Comparison of ENCODE assay signal across 16 cellular contexts in genomic region chr1:1852619-1853414, GRCh38. TPM values are rescaled to one million over a fixed set of nuclear protein-coding genes. Genes with fewer than 3 reads are reported as not detected.
DNase-seq lines count a peak whose midpoint lies in the region; ATAC-seq and TF ChIP-seq lines count a peak whose summit lies in the region.
"Had no signal": no experiment of that assay in that cellular context is flagged by ENCODE, and none has a peak within 500 bp of the region (broad histone marks: within the 10 kb centered on the region; RNA-seq: fewer than 3 reads in every experiment).

No MANE protein-coding gene starts in this region.

- H3K9me3 Mint-ChIP-seq in T-helper 2 cell treated with Interferon-gamma antibody and Interleukin-4, amounts not matched to agents 5 μg/mL and 100 μg/mL, for 36 hours = no peaks in the 10 kb centered on the region
- H3K9me3 Mint-ChIP-seq in activated B cell treated with CpG ODN at 0.5 μM for 24 hours (no peaks in the 10 kb centered on the region), immature natural killer cell (no peaks in the 10 kb centered on the region)
- no peaks in the 10 kb centered on the region for H3K9me3 Mint-ChIP-seq in stimulated activated effector memory CD8-positive, alpha-beta T cell treated with anti-CD3 and anti-CD28 coated beads, Interleukin-12 subunit alpha, Interleukin-12 subunit beta, amount 100 ng/mL, for 72 hours
- H3K9me3 Mint-ChIP-seq: stimulated activated naive CD8-positive, alpha-beta T cell treated with anti-CD3 and anti-CD28 coated beads, Interleukin-15, amount 100 ng/mL, for 72 hours had no signal

- POLR2A ChIA-PET in activated B cell treated with CpG ODN at 0.5 μM for 24 hours (lab: Charles Lee) = no interaction called here

- peaks cover 14% of the 10 kb centered on the region for H3K36me3 Mint-ChIP-seq in T-helper 2 cell treated with Interferon-gamma antibody and Interleukin-4, amounts not matched to agents 5 μg/mL and 100 μg/mL, for 36 hours (ENCODE audit: low read depth)
- H3K36me3 Mint-ChIP-seq in activated B cell treated with CpG ODN at 0.5 μM for 24 hours (ENCODE audit: low read depth) (peaks cover 29% of the 10 kb centered on the region), immature natural killer cell (no peaks in the 10 kb centered on the region)
- H3K36me3 Mint-ChIP-seq in stimulated activated effector memory CD8-positive, alpha-beta T cell treated with anti-CD3 and anti-CD28 coated beads, Interleukin-12 subunit alpha, Interleukin-12 subunit beta, amount 100 ng/mL, for 72 hours = peaks cover 72% of the 10 kb centered on the region

- no peak for ATAC-seq in activated B cell treated with CpG ODN at 0.5 μM for 24 hours (ENCODE audit: low read depth)
- no peak for ATAC-seq in stimulated activated effector memory CD8-positive, alpha-beta T cell treated with anti-CD3 and anti-CD28 coated beads, Interleukin-12 subunit alpha, Interleukin-12 subunit beta, amount 100 ng/mL, for 72 hours
- ATAC-seq in GM21825 (IDR thresholded peaks at IDR 0.05; ENCODE audit: unreplicated experiment) = no peak
- ATAC-seq: stimulated activated naive CD8-positive, alpha-beta T cell treated with anti-CD3 and anti-CD28 coated beads, Interleukin-15, amount 100 ng/mL, for 72 hours had no signal

- peaks cover 18% of the 10 kb centered on the region for H3K4me1 Mint-ChIP-seq in T-helper 2 cell treated with Interferon-gamma antibody and Interleukin-4, amounts not matched to agents 5 μg/mL and 100 μg/mL, for 36 hours (ENCODE audit: low read depth)
- H3K4me1 Mint-ChIP-seq in activated B cell treated with CpG ODN at 0.5 μM for 24 hours (peaks cover 70% of the 10 kb centered on the region), immature natural killer cell (peaks cover 71 to 82% of the 10 kb centered on the region in 2 donors)
- peaks cover 67% of the 10 kb centered on the region for H3K4me1 Mint-ChIP-seq in stimulated activated effector memory CD8-positive, alpha-beta T cell treated with anti-CD3 and anti-CD28 coated beads, Interleukin-12 subunit alpha, Interleukin-12 subunit beta, amount 100 ng/mL, for 72 hours

- no peak for TF ChIP-seq CTCF in activated B cell treated with CpG ODN at 0.5 μM for 24 hours (IDR thresholded peaks at IDR 0.05)
- no peak for TF ChIP-seq CTCF in coronary artery (IDR thresholded peaks at IDR 0.05)

- intact Hi-C loops in activated B cell treated with CpG ODN at 0.5 μM for 24 hours (cut with micrococcal nuclease) = no loop called here

- no peak for DNase-seq in T-helper 2 cell treated with Interferon-gamma antibody and Interleukin-4, amounts not matched to agents 5 μg/mL and 100 μg/mL, for 36 hours (ENCODE audit: low spot score)
- DNase-seq in T-helper 2 cell = no peak
- no peak for DNase-seq in activated B cell treated with CpG ODN at 0.5 μM for 24 hours
- no peak for DNase-seq in immature natural killer cell
- DNase-seq in stimulated activated effector memory CD8-positive, alpha-beta T cell treated with anti-CD3 and anti-CD28 coated beads, Interleukin-12 subunit alpha, Interleukin-12 subunit beta, amount 100 ng/mL, for 72 hours (ENCODE audit: low spot score in 2 of 2) = no peak
- no peak for DNase-seq in SK-N-DZ (ENCODE audit: low spot score)
- DNase-seq in coronary artery (ENCODE audit: low spot score) = no peak
- DNase-seq: 8988T; activated CD4-positive, CD25-positive, alpha-beta regulatory T cell treated with anti-CD3 and anti-CD28 coated beads, Interleukin-2, amount 50 U/mL, for 72 hours; activated effector memory CD4-positive, alpha-beta T cell treated with anti-CD3 and anti-CD28 coated beads, Interleukin-2, amount 50 U/mL, for 16 hours; GDM1; GM23248; NCI-H1694 treated with DMSO at 0.1 percent for 48 hours; NCI-H82; stimulated activated naive CD8-positive, alpha-beta T cell treated with anti-CD3 and anti-CD28 coated beads, Interleukin-15, amount 100 ng/mL, for 72 hours had no signal

- CTCF ChIA-PET in activated B cell treated with CpG ODN at 0.5 μM for 24 hours (lab: Charles Lee) = no interaction called here

- H3K27me3 Mint-ChIP-seq in T-helper 2 cell treated with Interferon-gamma antibody and Interleukin-4, amounts not matched to agents 5 μg/mL and 100 μg/mL, for 36 hours (ENCODE audit: low read depth) = no peaks in the 10 kb centered on the region
- H3K27me3 Mint-ChIP-seq in activated B cell treated with CpG ODN at 0.5 μM for 24 hours (no peaks in the 10 kb centered on the region), immature natural killer cell (ENCODE audit: low read depth in 3 of 3) (peaks cover 0 to 2% (median 1%) of the 10 kb centered on the region in 3 donors)
- H3K27me3 Mint-ChIP-seq: stimulated activated naive CD8-positive, alpha-beta T cell treated with anti-CD3 and anti-CD28 coated beads, Interleukin-15, amount 100 ng/mL, for 72 hours had no signal

- H3K4me3 Mint-ChIP-seq in T-helper 2 cell treated with Interferon-gamma antibody and Interleukin-4, amounts not matched to agents 5 μg/mL and 100 μg/mL, for 36 hours = no peak overlapping the region
- H3K4me3 Mint-ChIP-seq in activated B cell treated with CpG ODN at 0.5 μM for 24 hours (no peak overlapping the region), immature natural killer cell (peak overlapping the region in 1 of 5 donors; percentile 11)
- no peak overlapping the region for H3K4me3 Mint-ChIP-seq in stimulated activated effector memory CD8-positive, alpha-beta T cell treated with anti-CD3 and anti-CD28 coated beads, Interleukin-12 subunit alpha, Interleukin-12 subunit beta, amount 100 ng/mL, for 72 hours
- H3K4me3 Mint-ChIP-seq: stimulated activated naive CD8-positive, alpha-beta T cell treated with anti-CD3 and anti-CD28 coated beads, Interleukin-15, amount 100 ng/mL, for 72 hours had no signal

- peak overlapping the region; percentile 4 for H3K27ac Mint-ChIP-seq in T-helper 2 cell treated with Interferon-gamma antibody and Interleukin-4, amounts not matched to agents 5 μg/mL and 100 μg/mL, for 36 hours
- peak overlapping the region; percentile 19 for H3K27ac Mint-ChIP-seq in activated B cell treated with CpG ODN at 0.5 μM for 24 hours
- peak overlapping the region; percentile 44 to 89 (median 70) for H3K27ac Mint-ChIP-seq in immature natural killer cell
- H3K27ac Mint-ChIP-seq in stimulated activated effector memory CD8-positive, alpha-beta T cell treated with anti-CD3 and anti-CD28 coated beads, Interleukin-12 subunit alpha, Interleukin-12 subunit beta, amount 100 ng/mL, for 72 hours = peak overlapping the region; percentile 77

- H3K4me3 ChIP-seq in coronary artery = no peak overlapping the region
- H3K4me3 ChIP-seq: GM23248 had no signal

- no peak overlapping the region for H3K27ac ChIP-seq in coronary artery

RNA-seq across cellular contexts. Expression of gene GNB1, which starts 38.1 kb away (rescaled TPM):
- total RNA-seq in activated B cell treated with CpG ODN at 0.5 μM for 24 hours = 266 and 302 TPM in 2 replicates
- polyA plus RNA-seq in immature natural killer cell = 100 to 1,000 TPM in 1 of 3 donors, 10 to 100 TPM in 2; 53.4 to 111 (median 98.7) TPM
- polyA plus RNA-seq in SK-N-DZ (2014; cell fraction: cytosol; rRNA removed) = 117 and 120 TPM in 2 replicates
- 56.2 and 81.2 TPM in 2 replicates for polyA plus RNA-seq in SK-N-DZ (2014; cell fraction: nucleus; rRNA removed)

Comparison
In these comparisons a context has a peak if more than half of its experiments do, and no peak if none do; other contexts are left out.
1. H3K27ac Mint-ChIP-seq: peak in every context shown above with its lines; median percentile 77 in stimulated activated effector memory CD8-positive, alpha-beta T cell treated with anti-CD3 and anti-CD28 coated beads, Interleukin-12 subunit alpha, Interleukin-12 subunit beta, amount 100 ng/mL, for 72 hours; 70 in immature natural killer cell; 19 in activated B cell treated with CpG ODN at 0.5 μM for 24 hours; 4 in T-helper 2 cell treated with Interferon-gamma antibody and Interleukin-4, amounts not matched to agents 5 μg/mL and 100 μg/mL, for 36 hours.